Comparison of ENCODE assay signal across 22 cellular contexts in genomic region chrX:143571521-143571920, GRCh38. TPM values are rescaled to one million over a fixed set of nuclear protein-coding genes. Genes with fewer than 3 reads are reported as not detected.
DNase-seq lines count a peak whose midpoint lies in the region; ATAC-seq, FAIRE-seq and TF ChIP-seq lines count a peak whose summit lies in the region.
"Had no signal": no experiment of that assay in that cellular context is flagged by ENCODE, and none has a peak within 500 bp of the region (broad histone marks: within the 10 kb centered on the region; RNA-seq: fewer than 3 reads in every experiment).

No MANE protein-coding gene starts in this region.

- H3K4me1 Mint-ChIP-seq in CD4-positive, alpha-beta T cell (ENCODE audit: low read depth), result no peaks in the 10 kb centered on the region
- H3K4me1 Mint-ChIP-seq: CD4-positive, alpha-beta memory T cell; GM23338 had no signal

- H3K27me3 Mint-ChIP-seq in CD4-positive, alpha-beta T cell, result no peaks in the 10 kb centered on the region
- H3K27me3 Mint-ChIP-seq: CD4-positive, alpha-beta memory T cell had no signal

- H3K36me3 ChIP-seq in mesodermal cell (ENCODE audit: control insufficient read depth, insufficient read depth, low read length), result no peaks in the 10 kb centered on the region
- H3K36me3 ChIP-seq in right lobe of liver, result no peaks in the 10 kb centered on the region

- TF ChIP-seq CTCF in cardiac fibroblast (IDR thresholded peaks at IDR 0.05; ENCODE audit: low read depth, low read length) (no peak), right lobe of liver (IDR thresholded peaks at IDR 0.05) (no peak)
- TF ChIP-seq CTCF in CD4-positive, alpha-beta T cell (IDR thresholded peaks at IDR 0.05), result no peak

- H3K9me3 ChIP-seq in mesodermal cell (ENCODE audit: control insufficient read depth, low read length), result no peaks in the 10 kb centered on the region
- no peaks in the 10 kb centered on the region for H3K9me3 ChIP-seq in CD4-positive, alpha-beta T cell (ENCODE audit: control insufficient read depth, low read length)
- no peaks in the 10 kb centered on the region for H3K9me3 ChIP-seq in right lobe of liver
- H3K9me3 ChIP-seq: A549 had no signal

- H3K9me3 Mint-ChIP-seq in CD4-positive, alpha-beta T cell, result peaks cover 7% of the 10 kb centered on the region

- H3K27ac Mint-ChIP-seq in CD4-positive, alpha-beta T cell, result no peak overlapping the region
- H3K27ac Mint-ChIP-seq: CD4-positive, alpha-beta memory T cell; GM23338 had no signal

- CTCF ChIA-PET in CD4-positive, alpha-beta T cell (lab: Charles Lee), result no interaction called here

- FAIRE-seq in RCC 7860 (lab: Jason Lieb, UNC), result no peak
- FAIRE-seq: A549, GM12878, GM19239, HepG2 had no signal

- WGBS in mesodermal cell (ENCODE audit: insufficient coverage in 2 of 2), 2 experiments, result 75 to 100% methylated on average over 2 to 3 of the region's 5 CpGs
- 39% methylated on average over 5 of the region's 5 CpGs for WGBS in right lobe of liver (ENCODE audit: insufficient coverage, low coverage, low lambda C conversion rate, missing lambda C conversion rate)

- no peak overlapping the region for H3K4me3 Mint-ChIP-seq in CD4-positive, alpha-beta T cell
- H3K4me3 Mint-ChIP-seq: CD4-positive, alpha-beta memory T cell; GM23338 had no signal

- DNase-seq in H4 (ENCODE audit: low spot score) (peak; percentile 5), RCC 7860 (ENCODE audit: low spot score) (peak; percentile 57), cardiac fibroblast (ENCODE audit: low read depth in 2 of 2) (peak; percentile 31 to 35), inferior parietal cortex (ENCODE audit: extremely low spot score) (no peak), right lobe of liver (no peak)
- no peak for DNase-seq in CD4-positive, alpha-beta T cell
- DNase-seq: CD4-positive, alpha-beta memory T cell; DMS153; KBM-7; NCI-H1417 treated with DMSO at 0.1 percent for 48 hours; NCI-H187 treated with DMSO at 0.1 percent for 48 hours; NCI-H345; NCI-H526; Right ventricle myocardium superior had no signal

- H3K27ac ChIP-seq in mesodermal cell (ENCODE audit: low read depth, low read length, severe bottlenecking) (peak overlapping the region; percentile 55), right lobe of liver (no peak overlapping the region)
- no peak overlapping the region for H3K27ac ChIP-seq in CD4-positive, alpha-beta T cell (ENCODE audit: low read depth, low read length)
- H3K27ac ChIP-seq: A549 had no signal

- no peak for TF ChIP-seq POLR2A in right lobe of liver (IDR thresholded peaks at IDR 0.05)

- H3K4me1 ChIP-seq in mesodermal cell (ENCODE audit: control insufficient read depth, insufficient read depth, low read length, poor library complexity, severe bottlenecking) (no peaks in the 10 kb centered on the region), right lobe of liver (no peaks in the 10 kb centered on the region)
- H3K4me1 ChIP-seq: A549 had no signal

- H3K27me3 ChIP-seq in CD4-positive, alpha-beta T cell (ENCODE audit: control insufficient read depth, insufficient read depth, low read length), result no peaks in the 10 kb centered on the region
- no peaks in the 10 kb centered on the region for H3K27me3 ChIP-seq in right lobe of liver

- intact Hi-C loops in CD4-positive, alpha-beta T cell (cut with DNase I, micrococcal nuclease), result no loop called here
- intact Hi-C loops in right lobe of liver (cut with DNase I), result no loop called here

- no peak for ATAC-seq in CD4-positive, alpha-beta T cell (ENCODE audit: poor library complexity)
- ATAC-seq in right lobe of liver, result no peak
- ATAC-seq: A549, GM12878, GM23338, HepG2 had no signal

- H3K36me3 Mint-ChIP-seq in CD4-positive, alpha-beta T cell (ENCODE audit: low read depth), result no peaks in the 10 kb centered on the region
- H3K36me3 Mint-ChIP-seq: CD4-positive, alpha-beta memory T cell had no signal

- POLR2A ChIA-PET in CD4-positive, alpha-beta T cell (lab: Charles Lee), result no interaction called here

- H3K4me3 ChIP-seq in cardiac fibroblast (replicated peaks in 1 of 2; ENCODE audit: low read depth in 2 of 2, low read length in 2 of 2), result no peak overlapping the region
- H3K4me3 ChIP-seq in mesodermal cell (ENCODE audit: extremely low read depth, insufficient read depth, low read length, poor library complexity, severe bottlenecking), result no peak overlapping the region
- H3K4me3 ChIP-seq in right lobe of liver, result no peak overlapping the region
- H3K4me3 ChIP-seq: A549, GM12878, GM23338 had no signal

RNA-seq across cellular contexts. Expression of gene SPANXN3, which starts 54.2 kb away (rescaled TPM):
- total RNA-seq in H4 (2014; rRNA removed; shearing (Covaris generic)), result not detected in 2 replicates
- polyA plus RNA-seq in mesodermal cell (2013, experiment 1 of 2), result not detected
- not detected for polyA plus RNA-seq in mesodermal cell (2013, experiment 2 of 2)
- total RNA-seq in CD4-positive, alpha-beta T cell, result not detected
- not detected for total RNA-seq in right lobe of liver
- total RNA-seq: CD4-positive, alpha-beta memory T cell; Daoy; GM12878; GM23338; HepG2; Right ventricle myocardium superior had no signal
- polyA plus RNA-seq: A549; BJ; CD4-positive, alpha-beta memory T cell; GM12878; GM23338; HepG2 had no signal

Comparison
In these comparisons a context has a peak if more than half of its experiments do, and no peak if none do; other contexts are left out.
1. DNase-seq: peak in H4 (single experiment), RCC 7860 (single experiment) and cardiac fibroblast (2 of 2); none in inferior parietal cortex (single experiment), CD4-positive, alpha-beta T cell (0 of 10) and right lobe of liver (0 of 3).